27 cellular contexts compared by ENCODE assay signal in genomic region chr9:11045589-11045988, GRCh38.
"Had no signal": no experiment of that assay in that cellular context is flagged by ENCODE, and none has a peak within 500 bp of the region (broad histone marks: within the 10 kb centered on the region; RNA-seq: fewer than 3 reads in every experiment).

No MANE protein-coding gene starts in this region.

- H3K4me3 Mint-ChIP-seq: activated CD8-positive, alpha-beta memory T cell treated with anti-CD3 and anti-CD28 coated beads, Interleukin-2, amount 10 ng/mL, durations not matched to agents 7 days and 5 days; activated naive CD4-positive, alpha-beta T cell treated with anti-CD3 and anti-CD28 coated beads, Interleukin-2, amount 50 U/mL, for 24 hours; activated T-cell treated with anti-CD3 and anti-CD28 coated beads, Interleukin-2, amount 50 U/mL, for 24 hours; activated T-helper 1 cell treated with anti-CD3 and anti-CD28 coated beads, Interleukin-12 subunit alpha, Interleukin-12 subunit beta, Interleukin-2, Interleukin-4 antibody, amounts not matched to agents 30 ng/mL and 10 ng/mL and 1 ng/mL, durations not matched to agents 14 hours and 24 hours and 36 hours; T-helper 1 cell treated with Interleukin-12 subunit alpha and Interleukin-12 subunit beta and Interleukin-4 antibody, amounts not matched to agents 30 μg/mL and 1 μg/mL, for 36 hours had no signal

- H3K9me2 ChIP-seq: SK-N-SH had no signal

- H3K27me3 ChIP-seq: ascending aorta, body of pancreas, SJCRH30 had no signal

- ATAC-seq: activated CD8-positive, alpha-beta memory T cell treated with anti-CD3 and anti-CD28 coated beads, Interleukin-2, amount 10 ng/mL, durations not matched to agents 7 days and 5 days; body of pancreas; K562; Right ventricle myocardium inferior had no signal

- H3K4me1 Mint-ChIP-seq: activated CD8-positive, alpha-beta memory T cell treated with anti-CD3 and anti-CD28 coated beads, Interleukin-2, amount 10 ng/mL, durations not matched to agents 7 days and 5 days; activated naive CD4-positive, alpha-beta T cell treated with anti-CD3 and anti-CD28 coated beads, Interleukin-2, amount 50 U/mL, for 24 hours had no signal

- H3K27ac Mint-ChIP-seq: activated CD8-positive, alpha-beta memory T cell treated with anti-CD3 and anti-CD28 coated beads, Interleukin-2, amount 10 ng/mL, durations not matched to agents 7 days and 5 days; activated naive CD4-positive, alpha-beta T cell treated with anti-CD3 and anti-CD28 coated beads, Interleukin-2, amount 50 U/mL, for 24 hours; activated T-cell treated with anti-CD3 and anti-CD28 coated beads, Interleukin-2, amount 50 U/mL, for 24 hours; activated T-helper 1 cell treated with anti-CD3 and anti-CD28 coated beads, Interleukin-12 subunit alpha, Interleukin-12 subunit beta, Interleukin-2, Interleukin-4 antibody, amounts not matched to agents 30 ng/mL and 10 ng/mL and 1 ng/mL, durations not matched to agents 14 hours and 24 hours and 36 hours; T-helper 1 cell treated with Interleukin-12 subunit alpha and Interleukin-12 subunit beta and Interleukin-4 antibody, amounts not matched to agents 30 μg/mL and 1 μg/mL, for 36 hours had no signal

- H3K27me3 Mint-ChIP-seq: activated CD8-positive, alpha-beta memory T cell treated with anti-CD3 and anti-CD28 coated beads, Interleukin-2, amount 10 ng/mL, durations not matched to agents 7 days and 5 days; activated naive CD4-positive, alpha-beta T cell treated with anti-CD3 and anti-CD28 coated beads, Interleukin-2, amount 50 U/mL, for 24 hours; activated T-cell treated with anti-CD3 and anti-CD28 coated beads, Interleukin-2, amount 50 U/mL, for 24 hours had no signal

- H3K4me3 ChIP-seq: ascending aorta, body of pancreas, K562, SJCRH30 had no signal

- H3K36me3 ChIP-seq: ascending aorta, SJCRH30 had no signal

- H3K36me3 Mint-ChIP-seq: activated CD8-positive, alpha-beta memory T cell treated with anti-CD3 and anti-CD28 coated beads, Interleukin-2, amount 10 ng/mL, durations not matched to agents 7 days and 5 days; activated naive CD4-positive, alpha-beta T cell treated with anti-CD3 and anti-CD28 coated beads, Interleukin-2, amount 50 U/mL, for 24 hours had no signal

- H3K27ac ChIP-seq: ascending aorta, body of pancreas, SJCRH30 had no signal

- H3K4me1 ChIP-seq: ascending aorta, body of pancreas, SJCRH30 had no signal

- DNase-seq: activated CD4-positive, alpha-beta T cell treated with anti-CD3 and anti-CD28 coated beads for 48 hours; activated CD4-positive, alpha-beta T cell treated with anti-CD3 and anti-CD28 coated beads, Interleukin-2, amount 50 U/mL, for 48 hours; activated CD4-positive, CD25-positive, alpha-beta regulatory T cell treated with anti-CD3 and anti-CD28 coated beads, Interleukin-2, amount 50 U/mL, for 72 hours; activated CD8-positive, alpha-beta memory T cell treated with anti-CD3 and anti-CD28 coated beads, Interleukin-2, amount 10 ng/mL, durations not matched to agents 7 days and 5 days; activated effector memory CD4-positive, alpha-beta T cell treated with Interleukin-2 at 50 U/mL for 16 hours; activated naive CD4-positive, alpha-beta T cell; activated T-cell treated with anti-CD3 and anti-CD28 coated beads, Interleukin-2, amount 50 U/mL, for 24 hours; amniotic stem cell; body of pancreas; central memory CD4-positive, alpha-beta T cell; Karpas-422; MM.1S; NCI-H1105; NCI-H1436; NCI-H1694 treated with DMSO at 0.1 percent for 48 hours; NCI-H2029 treated with DMSO at 0.1 percent for 48 hours; NCI-H446; NCI-H524; RPMI8226; SJCRH30; SK-N-SH had no signal

- H3K9me3 ChIP-seq: ascending aorta, body of pancreas, SJCRH30, SK-N-SH had no signal

- H3K4me2 ChIP-seq: SK-N-SH had no signal

- H3K9ac ChIP-seq: SK-N-SH had no signal
